In the genomic region with DNA sequence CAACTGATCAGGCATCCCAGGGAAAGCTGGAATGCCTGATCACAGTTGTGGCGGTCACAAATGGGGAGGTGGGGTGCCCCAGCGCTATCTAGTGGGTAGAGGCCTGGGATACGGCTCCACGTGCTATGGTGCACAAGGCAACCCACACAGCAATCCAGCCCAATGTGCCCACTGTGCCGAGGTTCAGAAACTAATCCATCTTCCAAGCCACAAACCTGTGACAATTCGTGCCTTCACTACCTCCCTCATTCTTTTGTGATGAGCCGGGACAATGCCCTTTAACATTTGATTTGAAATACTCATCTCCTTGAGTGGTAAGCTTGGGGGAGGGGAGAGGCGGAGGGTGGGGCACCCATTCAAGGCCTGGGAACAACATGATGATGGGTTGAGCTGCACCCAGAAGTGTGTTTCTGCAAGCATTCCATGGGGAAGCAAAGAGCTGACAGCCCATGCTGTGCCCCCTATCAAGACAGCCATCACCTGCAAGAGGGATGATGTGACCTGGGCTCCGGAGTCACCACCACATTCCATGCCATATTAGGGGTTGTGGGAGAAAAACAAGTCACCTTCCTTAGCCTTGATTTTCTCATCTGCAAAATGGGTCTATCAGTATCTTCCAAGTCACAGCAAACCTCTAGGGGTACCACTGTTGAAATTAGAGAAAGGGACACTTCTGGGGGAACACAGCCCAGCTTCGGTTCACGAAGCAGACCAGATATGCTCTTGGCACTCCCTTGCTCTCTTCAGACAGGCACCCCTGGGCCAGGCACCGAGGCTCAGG, we compare ENCODE assay signal across 14 cellular contexts. TPM values are rescaled to one million over a fixed set of nuclear protein-coding genes. Genes with fewer than 3 reads are reported as not detected.
DNase-seq lines count a peak whose midpoint lies in the region; FAIRE-seq and TF ChIP-seq lines count a peak whose summit lies in the region.
"Had no signal": no experiment of that assay in that cellular context is flagged by ENCODE, and none has a peak within 500 bp of the region (broad histone marks: within the 10 kb centered on the region; RNA-seq: fewer than 3 reads in every experiment).

No MANE protein-coding gene starts in this region.

- peak overlapping the region; percentile 10 for H3K4me3 Mint-ChIP-seq in MCF 10A (ENCODE audit: unreplicated experiment)
- peak overlapping the region; percentile 40 for H3K4me3 Mint-ChIP-seq in type B pancreatic cell

- H3K4me3 ChIP-seq in mammary epithelial cell (replicated peaks in 1 of 3; ENCODE audit: insufficient read depth in 1 of 3, low read depth in 2 of 3, low read length in 3 of 3) = no peak overlapping the region
- H3K4me3 ChIP-seq in brain microvascular endothelial cell (ENCODE audit: low read depth, low read length) = no peak overlapping the region

- H3K79me2 ChIP-seq in mammary epithelial cell (ENCODE audit: insufficient read depth, low read length) = peaks cover 87% of the 10 kb centered on the region

- H3K27me3 Mint-ChIP-seq in MCF 10A (ENCODE audit: insufficient read depth, unreplicated experiment) = no peaks in the 10 kb centered on the region
- H3K27me3 Mint-ChIP-seq in type B pancreatic cell = peaks cover 3% of the 10 kb centered on the region

- H2AFZ ChIP-seq in mammary epithelial cell (ENCODE audit: low read depth, low read length) = no peak overlapping the region

- H3K36me3 ChIP-seq in mammary epithelial cell (ENCODE audit: insufficient read depth, low read length) = peaks cover 23% of the 10 kb centered on the region
- peaks cover 58% of the 10 kb centered on the region for H3K36me3 ChIP-seq in brain microvascular endothelial cell (replicated peaks)

- dilution Hi-C loops in mammary epithelial cell (cut with HindIII; ENCODE audit: low sequenced_read_pairs) = loop anchor here (5.0 kb wide), 2 partner anchors 109 to 139 kb away; a partner anchor contains a TSS

- TF ChIP-seq CTCF in MCF 10A (IDR thresholded peaks at IDR 0.05; ENCODE audit: unreplicated experiment) = no peak
- TF ChIP-seq CTCF in mammary epithelial cell (conservative IDR thresholded peaks at IDR 0.05 in 1 of 2, IDR thresholded peaks at IDR 0.05 in 1 of 2; ENCODE audit: extremely low read depth in 1 of 2, insufficient read depth in 1 of 2, low read depth in 1 of 2, low read length in 2 of 2) = no peak
- TF ChIP-seq CTCF in type B pancreatic cell (conservative IDR thresholded peaks at IDR 0.05) = no peak
- TF ChIP-seq CTCF in brain microvascular endothelial cell (IDR thresholded peaks at IDR 0.05; ENCODE audit: low read depth, low read length, missing control alignments) = no peak

- H3K4me1 Mint-ChIP-seq in MCF 10A (ENCODE audit: insufficient read depth, unreplicated experiment) = peaks cover 39% of the 10 kb centered on the region
- H3K4me1 Mint-ChIP-seq in type B pancreatic cell (ENCODE audit: unreplicated experiment) = peaks cover 17% of the 10 kb centered on the region

- DNase-seq in MCF 10A (ENCODE audit: unreplicated experiment) (peak; percentile 43), mammary epithelial cell (no peak), RCC 7860 (ENCODE audit: low spot score) (peak; percentile 42), fibroblast of gingiva (ENCODE audit: low read depth) (peak; percentile 17), type B pancreatic cell (ENCODE audit: extremely low spot score, unreplicated experiment) (no peak), NCI-H345 treated with DMSO at 0.1 percent for 48 hours (lab: John Stamatoyannopoulos, UW; ENCODE audit: unreplicated experiment) (no peak), retina (no peak), brain microvascular endothelial cell (no peak)
- DNase-seq: activated gamma-delta T cell treated with Interleukin-2 at 50 U/mL for 16 hours, dermis blood vessel endothelial cell, NCI-H1092 treated with DMSO at 0.1 percent for 48 hours, NCI-H526 treated with DMSO at 0.1 percent for 48 hours had no signal

- POLR2A ChIA-PET in MCF 10A (lab: Yijun Ruan, JAX) = interaction anchor here (0.6 to 6.5 kb wide), 5 partner anchors 9 to 96 kb away, joined by 3 to 79 read pairs (median 4); a partner anchor contains a TSS

- H3K36me3 Mint-ChIP-seq in MCF 10A (ENCODE audit: insufficient read depth, unreplicated experiment) = peaks cover 72% of the 10 kb centered on the region
- peaks cover 15% of the 10 kb centered on the region for H3K36me3 Mint-ChIP-seq in type B pancreatic cell

- no peaks in the 10 kb centered on the region for H3K9me3 ChIP-seq in mammary epithelial cell (replicated peaks; ENCODE audit: insufficient read depth, low read length)

- CTCF ChIA-PET in MCF 10A (lab: Yijun Ruan, JAX) (interaction anchor here (0.6 to 1.5 kb wide), 2 partner anchors 50 to 95 kb away, joined by 3 to 9 read pairs; no protein-coding TSS in a partner anchor), mammary epithelial cell (lab: Charles Lee; ENCODE audit: low non-redundant PET) (no interaction called here)

- peak overlapping the region; percentile 43 for H3K27ac Mint-ChIP-seq in MCF 10A (ENCODE audit: low read depth, unreplicated experiment)
- peak overlapping the region; percentile 88 for H3K27ac Mint-ChIP-seq in type B pancreatic cell

- H3K4me2 ChIP-seq in mammary epithelial cell (ENCODE audit: insufficient read depth, low read depth, low read length) = no peak overlapping the region

- no peak for FAIRE-seq in RCC 7860 (lab: Jason Lieb, UNC)

- H3K9ac ChIP-seq in mammary epithelial cell (ENCODE audit: insufficient read depth, low read length) = no peak overlapping the region

- H3K9me3 Mint-ChIP-seq in MCF 10A (ENCODE audit: unreplicated experiment) (no peaks in the 10 kb centered on the region), type B pancreatic cell (no peaks in the 10 kb centered on the region)

- H4K20me1 ChIP-seq in mammary epithelial cell (ENCODE audit: insufficient read depth, low read length) = no peaks in the 10 kb centered on the region

- H3K27me3 ChIP-seq in mammary epithelial cell (ENCODE audit: insufficient read depth, low read length) (no peaks in the 10 kb centered on the region), brain microvascular endothelial cell (replicated peaks) (no peaks in the 10 kb centered on the region)

- 80% methylated on average over 12 of the region's 12 CpGs for WGBS in mammary epithelial cell (ENCODE audit: low coverage, missing lambda C conversion rate)

- no TSS peak for BruUV-seq in MCF 10A (replicated peaks; lab: Mats Ljungman, UMichigan)
- BruUV-seq in mammary epithelial cell (replicated peaks; lab: Mats Ljungman, UMichigan) = no TSS peak

- no peak overlapping the region for H3K27ac ChIP-seq in mammary epithelial cell (ENCODE audit: insufficient read depth, low read depth, low read length)
- no peak overlapping the region for H3K27ac ChIP-seq in brain microvascular endothelial cell

- in situ Hi-C loops in mammary epithelial cell (cut with MboI; ENCODE audit: low sequenced_read_pairs in 2 of 2) = loop anchor here in 1 of 2 donors (10.0 kb wide), 1 partner anchor 61 kb away; a partner anchor contains a TSS
- in situ Hi-C loops in brain microvascular endothelial cell (cut with HindIII; ENCODE audit: low pct_ligation_motif_present, low sequenced_read_pairs) = no loop called here

- intact Hi-C loops in MCF 10A (cut with micrococcal nuclease) = no loop called here
- intact Hi-C loops in mammary epithelial cell (cut with micrococcal nuclease) = no loop called here

- peaks cover 35% of the 10 kb centered on the region for H3K4me1 ChIP-seq in mammary epithelial cell (ENCODE audit: insufficient read depth, low read length)

RNA-seq across cellular contexts. Expression of a gene that starts 3.7 kb away (rescaled TPM):
- total RNA-seq in MCF 10A (2022) (438 and 504 TPM in 2 replicates), mammary epithelial cell (100 to 1,000 TPM; 225 to 294 TPM), type B pancreatic cell (ENCODE audit: low replicate concordance) (237 and 243 TPM in 2 replicates)
- polyA plus RNA-seq in mammary epithelial cell = 278 TPM
- 194 TPM for polyA minus RNA-seq in mammary epithelial cell

RNA-seq across cellular contexts. Expression of a gene that starts 14.0 kb away (rescaled TPM):
- total RNA-seq in MCF 10A (2022) = not detected in 2 replicates
- not detected for total RNA-seq in mammary epithelial cell
- polyA plus RNA-seq in mammary epithelial cell = not detected
- not detected for polyA minus RNA-seq in mammary epithelial cell
- 0.39 and 2.4 TPM in 2 replicates for total RNA-seq in type B pancreatic cell (ENCODE audit: low replicate concordance)
- total RNA-seq: dermis blood vessel endothelial cell, liver, pulmonary artery endothelial cell had no signal
- polyA plus RNA-seq: liver had no signal

RNA-seq across cellular contexts. Expression of a gene that starts 20.9 kb away (rescaled TPM):
- total RNA-seq in MCF 10A (2022) = 710 and 779 TPM in 2 replicates
- total RNA-seq in mammary epithelial cell = 100 to 1,000 TPM in 1 of 2 donors, 10 to 100 TPM in 1; 76.5 to 493 TPM
- polyA plus RNA-seq in mammary epithelial cell = 123 TPM
- 576 TPM for polyA minus RNA-seq in mammary epithelial cell
- total RNA-seq in type B pancreatic cell (ENCODE audit: low replicate concordance) = 620 and 749 TPM in 2 replicates

RNA-seq across cellular contexts. Expression of a gene that starts 24.9 kb away (rescaled TPM):
- total RNA-seq in MCF 10A (2022) (not detected in 2 replicates), mammary epithelial cell (not detected), type B pancreatic cell (ENCODE audit: low replicate concordance) (not detected in 2 replicates)
- not detected for polyA plus RNA-seq in mammary epithelial cell
- not detected for polyA minus RNA-seq in mammary epithelial cell
- total RNA-seq: dermis blood vessel endothelial cell, liver, pulmonary artery endothelial cell had no signal
- polyA plus RNA-seq: liver had no signal

RNA-seq across cellular contexts. Expression of a gene that starts 43.7 kb away (rescaled TPM):
- 16.4 TPM in 2 replicates for total RNA-seq in MCF 10A (2022)
- 10 to 100 TPM in 1 of 2 donors, under 1 TPM in 1; 0.75 to 24.3 TPM for total RNA-seq in mammary epithelial cell
- polyA plus RNA-seq in mammary epithelial cell = 3.6 TPM
- polyA minus RNA-seq in mammary epithelial cell = 7.3 TPM
- not detected in 2 replicates for total RNA-seq in type B pancreatic cell (ENCODE audit: low replicate concordance)

Comparison
In these comparisons a context has a peak if more than half of its experiments do, and no peak if none do; other contexts are left out.
1. DNase-seq: peak in MCF 10A (single experiment), RCC 7860 (single experiment) and fibroblast of gingiva (single experiment); none in mammary epithelial cell (single experiment), type B pancreatic cell (single experiment), NCI-H345 treated with DMSO at 0.1 percent for 48 hours (single experiment), retina (single experiment) and brain microvascular endothelial cell (single experiment).